14 cellular contexts compared by ENCODE assay signal in the genomic region with DNA sequence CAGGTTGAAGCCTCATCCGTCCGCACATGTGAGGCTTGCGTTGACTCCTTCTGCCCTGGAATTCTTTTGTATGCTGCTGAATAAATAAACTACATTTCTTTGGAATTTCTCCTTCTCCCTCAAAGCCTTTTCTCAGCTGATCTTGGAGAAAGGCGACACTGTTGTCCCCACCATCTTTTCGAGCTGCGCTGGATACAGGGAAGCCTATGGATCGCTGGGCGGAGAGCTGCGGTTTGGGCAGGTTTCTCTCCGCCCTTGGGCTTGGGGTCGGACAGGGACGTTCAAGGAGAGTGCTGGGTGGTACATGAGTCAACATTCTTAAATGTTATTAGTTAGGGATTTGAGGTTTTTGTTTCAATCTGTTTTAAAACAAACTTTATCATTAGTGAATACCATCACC. TPM values are rescaled to one million over a fixed set of nuclear protein-coding genes. Genes with fewer than 3 reads are reported as not detected.
DNase-seq lines count a peak whose midpoint lies in the region; ATAC-seq and TF ChIP-seq lines count a peak whose summit lies in the region.
"Not testable (repeated sequence)": the region's sequence is repeated elsewhere in the genome, so short reads cannot be mapped to it uniquely, and the experiment has no call there.
"Had no signal": no experiment of that assay in that cellular context is flagged by ENCODE, and none has a peak within 500 bp of the region (broad histone marks: within the 10 kb centered on the region; RNA-seq: fewer than 3 reads in every experiment).

No MANE protein-coding gene starts in this region.

- BruUV-seq in Caco-2 (replicated peaks; lab: Mats Ljungman, UMichigan) = not testable (repeated sequence)

- CTCF ChIA-PET in Caco-2 (lab: Charles Lee) = not testable (repeated sequence)

- H3K4me1 Mint-ChIP-seq in Caco-2 (ENCODE audit: low read depth, unreplicated experiment) = peaks cover 10% of the 10 kb centered on the region
- peaks cover 45% of the 10 kb centered on the region for H3K4me1 Mint-ChIP-seq in activated CD4-positive, alpha-beta T cell treated with anti-CD3 and anti-CD28 coated beads, Interleukin-2, amount 10 ng/mL, durations not matched to agents 24 days and 14 days
- peaks cover 53% of the 10 kb centered on the region for H3K4me1 Mint-ChIP-seq in activated T-cell treated with anti-CD3 and anti-CD28 coated beads, Interleukin-2, amount 50 U/mL, for 24 hours (ENCODE audit: low read depth)
- peaks cover 42% of the 10 kb centered on the region for H3K4me1 Mint-ChIP-seq in activated naive CD8-positive, alpha-beta T cell (ENCODE audit: low read depth)
- H3K4me1 Mint-ChIP-seq in dendritic cell treated with granulocyte-macrophage colony-stimulating factor and Interleukin-4, amounts not matched to agents 40 ng/mL and 50 ng/mL, for 4 days (ENCODE audit: low read depth) = peaks cover 55% of the 10 kb centered on the region
- not testable (repeated sequence) for H3K4me1 Mint-ChIP-seq in neural progenitor cell

- not testable (repeated sequence) for H3K36me3 Mint-ChIP-seq in Caco-2 (ENCODE audit: insufficient read depth, unreplicated experiment); activated CD4-positive, alpha-beta T cell treated with anti-CD3 and anti-CD28 coated beads, Interleukin-2, amount 10 ng/mL, durations not matched to agents 24 days and 14 days (ENCODE audit: low read depth); activated T-cell treated with anti-CD3 and anti-CD28 coated beads, Interleukin-2, amount 50 U/mL, for 24 hours (ENCODE audit: low read depth); activated naive CD8-positive, alpha-beta T cell; dendritic cell treated with granulocyte-macrophage colony-stimulating factor and Interleukin-4, amounts not matched to agents 40 ng/mL and 50 ng/mL, for 4 days (ENCODE audit: low read depth); neural progenitor cell

- not testable (repeated sequence) for ATAC-seq in DND-41 (ENCODE audit: insufficient read depth, low read depth)

- H3K9me3 Mint-ChIP-seq in Caco-2 (ENCODE audit: unreplicated experiment); activated CD4-positive, alpha-beta T cell treated with anti-CD3 and anti-CD28 coated beads, Interleukin-2, amount 10 ng/mL, durations not matched to agents 24 days and 14 days; activated T-cell treated with anti-CD3 and anti-CD28 coated beads, Interleukin-2, amount 50 U/mL, for 24 hours; activated naive CD8-positive, alpha-beta T cell (ENCODE audit: low read depth); dendritic cell treated with granulocyte-macrophage colony-stimulating factor and Interleukin-4, amounts not matched to agents 40 ng/mL and 50 ng/mL, for 4 days; neural progenitor cell: not testable (repeated sequence)

- not testable (repeated sequence) for H2AFZ ChIP-seq in DND-41 (ENCODE audit: low read depth, low read length); neural progenitor cell (replicated peaks)

- not testable (repeated sequence) for H3K4me3 ChIP-seq in Caco-2 (ENCODE audit: low read depth, low read length); DND-41 (ENCODE audit: low read depth in 1 of 2, low read length in 2 of 2); SJSA1; neural progenitor cell

- H3K9ac ChIP-seq in DND-41 (ENCODE audit: low read depth, low read length); neural progenitor cell: not testable (repeated sequence)

- H3K9me3 ChIP-seq in Caco-2; DND-41 (ENCODE audit: insufficient read depth, low read length, severe bottlenecking); SJSA1 (replicated peaks); neural progenitor cell (ENCODE audit: low read depth): not testable (repeated sequence)

- H3K79me2 ChIP-seq in DND-41 (ENCODE audit: insufficient read depth, low read length); neural progenitor cell (ENCODE audit: low read depth): not testable (repeated sequence)

- H3K27ac Mint-ChIP-seq in Caco-2 (ENCODE audit: unreplicated experiment) = peak overlapping the region; percentile 66
- peak overlapping the region; percentile 13 for H3K27ac Mint-ChIP-seq in activated CD4-positive, alpha-beta T cell treated with anti-CD3 and anti-CD28 coated beads, Interleukin-2, amount 10 ng/mL, durations not matched to agents 24 days and 14 days
- peak overlapping the region; percentile 44 for H3K27ac Mint-ChIP-seq in activated T-cell treated with anti-CD3 and anti-CD28 coated beads, Interleukin-2, amount 50 U/mL, for 24 hours
- H3K27ac Mint-ChIP-seq in activated naive CD8-positive, alpha-beta T cell = peak overlapping the region; percentile 46
- peak overlapping the region; percentile 23 for H3K27ac Mint-ChIP-seq in dendritic cell treated with granulocyte-macrophage colony-stimulating factor and Interleukin-4, amounts not matched to agents 40 ng/mL and 50 ng/mL, for 4 days
- peak overlapping the region; percentile 25 for H3K27ac Mint-ChIP-seq in neural progenitor cell

- H3K4me1 ChIP-seq in Caco-2, neural progenitor cell: not testable (repeated sequence)
- H3K4me1 ChIP-seq in DND-41 (ENCODE audit: insufficient read depth, low read length) (peaks cover 47% of the 10 kb centered on the region), SJSA1 (replicated peaks) (peaks cover 11% of the 10 kb centered on the region)

- peak overlapping the region; percentile 53; the same call in 1 of the 2 replicates for H3K27ac ChIP-seq in DND-41 (ENCODE audit: low read length)
- not testable (repeated sequence) for H3K27ac ChIP-seq in SJSA1, neural progenitor cell

- not testable (repeated sequence) for H3K4me3 Mint-ChIP-seq in Caco-2 (ENCODE audit: unreplicated experiment); activated CD4-positive, alpha-beta T cell treated with anti-CD3 and anti-CD28 coated beads, Interleukin-2, amount 10 ng/mL, durations not matched to agents 24 days and 14 days; activated T-cell treated with anti-CD3 and anti-CD28 coated beads, Interleukin-2, amount 50 U/mL, for 24 hours; activated naive CD8-positive, alpha-beta T cell; dendritic cell treated with granulocyte-macrophage colony-stimulating factor and Interleukin-4, amounts not matched to agents 40 ng/mL and 50 ng/mL, for 4 days
- peak overlapping the region; percentile 53 for H3K4me3 Mint-ChIP-seq in neural progenitor cell

- not testable (repeated sequence) for H4K20me1 ChIP-seq in DND-41 (ENCODE audit: insufficient read depth, low read length); neural progenitor cell (ENCODE audit: low read depth)

- H3K27me3 Mint-ChIP-seq in Caco-2 (ENCODE audit: insufficient read depth, unreplicated experiment); activated CD4-positive, alpha-beta T cell treated with anti-CD3 and anti-CD28 coated beads, Interleukin-2, amount 10 ng/mL, durations not matched to agents 24 days and 14 days; activated T-cell treated with anti-CD3 and anti-CD28 coated beads, Interleukin-2, amount 50 U/mL, for 24 hours; activated naive CD8-positive, alpha-beta T cell; neural progenitor cell (ENCODE audit: insufficient read depth, low read depth): not testable (repeated sequence)
- peaks cover 21% of the 10 kb centered on the region for H3K27me3 Mint-ChIP-seq in dendritic cell treated with granulocyte-macrophage colony-stimulating factor and Interleukin-4, amounts not matched to agents 40 ng/mL and 50 ng/mL, for 4 days

- H3K36me3 ChIP-seq in Caco-2 (ENCODE audit: control insufficient read depth, insufficient read depth, low read length); DND-41 (ENCODE audit: insufficient read depth, low read length); SJSA1; neural progenitor cell: not testable (repeated sequence)

- DNase-seq in Caco-2; DND-41; activated CD4-positive, alpha-beta T cell treated with anti-CD3 and anti-CD28 coated beads, Interleukin-2, amount 10 ng/mL, durations not matched to agents 24 days and 14 days; activated T-cell treated with anti-CD3 and anti-CD28 coated beads, Interleukin-2, amount 50 U/mL, for 24 hours; neural progenitor cell (ENCODE audit: low spot score): not testable (repeated sequence)
- peak; percentile 64 to 69 for DNase-seq in SJSA1 (ENCODE audit: low read depth in 1 of 2, low spot score in 2 of 2)

- TF ChIP-seq CTCF in Caco-2 (IDR thresholded peaks at IDR 0.05; ENCODE audit: insufficient read depth in 1 of 2, low read depth in 1 of 2, low read length in 1 of 2, severe bottlenecking in 1 of 2, unreplicated experiment in 1 of 2); DND-41 (IDR thresholded peaks at IDR 0.05; ENCODE audit: borderline replicate concordance, extremely low read depth, low read length, poor library complexity, severe bottlenecking); neural progenitor cell (IDR thresholded peaks at IDR 0.05): not testable (repeated sequence)

- not testable (repeated sequence) for H3F3A ChIP-seq in neural progenitor cell (ENCODE audit: low read depth)

- not testable (repeated sequence) for H3K4me2 ChIP-seq in DND-41 (ENCODE audit: insufficient read depth, low read length); neural progenitor cell

- not testable (repeated sequence) for H3K27me3 ChIP-seq in Caco-2 (replicated peaks; ENCODE audit: control insufficient read depth, insufficient read depth, low read length); DND-41 (ENCODE audit: insufficient read depth, low read length, poor library complexity); SJSA1 (replicated peaks); neural progenitor cell

- POLR2A ChIA-PET in Caco-2 (lab: Charles Lee) = not testable (repeated sequence)

- intact Hi-C loops in Caco-2 (cut with micrococcal nuclease; ENCODE audit: unreplicated experiment); activated CD4-positive, alpha-beta T cell treated with anti-CD3 and anti-CD28 coated beads, Interleukin-2, amount 10 ng/mL, durations not matched to agents 24 days and 14 days (cut with micrococcal nuclease): not testable (repeated sequence)
- intact Hi-C loops in dendritic cell treated with granulocyte-macrophage colony-stimulating factor and Interleukin-4, amounts not matched to agents 40 ng/mL and 50 ng/mL, for 4 days (cut with micrococcal nuclease) = loop anchor here (10.0 kb wide), 1 partner anchor 46 kb away; no protein-coding TSS in a partner anchor

RNA-seq across cellular contexts. Expression of gene SLC7A5, which starts 31.2 kb away (rescaled TPM):
- total RNA-seq in Caco-2 (2022) (495 and 534 TPM in 2 replicates), neural progenitor cell (ENCODE audit: low replicate concordance) (2.8 and 8.8 TPM in 2 replicates)
- total RNA-seq in SJSA1 (2014; rRNA removed; shearing (Covaris generic)) = 187 and 238 TPM in 2 replicates
- total RNA-seq in activated CD4-positive, alpha-beta T cell treated with anti-CD3 and anti-CD28 coated beads, Interleukin-2, amount 10 ng/mL, durations not matched to agents 24 days and 14 days = 408 and 410 TPM in 2 replicates

RNA-seq across cellular contexts. Expression of gene CA5A, which starts 35.8 kb away (rescaled TPM):
- total RNA-seq in Caco-2 (2022) (0.74 and 1.7 TPM in 2 replicates), neural progenitor cell (ENCODE audit: low replicate concordance) (not detected in 2 replicates)
- not detected in 2 replicates for total RNA-seq in SJSA1 (2014; rRNA removed; shearing (Covaris generic))
- total RNA-seq in activated CD4-positive, alpha-beta T cell treated with anti-CD3 and anti-CD28 coated beads, Interleukin-2, amount 10 ng/mL, durations not matched to agents 24 days and 14 days = not detected in 2 replicates
- total RNA-seq: A172; CD4-positive, alpha-beta T cell; CD8-positive, alpha-beta T cell; Daoy; G401; GM12878 had no signal

RNA-seq across cellular contexts. Expression of gene BANP, which starts 50.7 kb away (rescaled TPM):
- total RNA-seq in Caco-2 (2022) = 44.4 and 50.6 TPM in 2 replicates
- total RNA-seq in SJSA1 (2014; rRNA removed; shearing (Covaris generic)) = 12.8 and 21.7 TPM in 2 replicates
- total RNA-seq in activated CD4-positive, alpha-beta T cell treated with anti-CD3 and anti-CD28 coated beads, Interleukin-2, amount 10 ng/mL, durations not matched to agents 24 days and 14 days = 36.8 and 44.9 TPM in 2 replicates
- 29.0 and 30.4 TPM in 2 replicates for total RNA-seq in neural progenitor cell (ENCODE audit: low replicate concordance)

Comparison
In these comparisons a context has a peak if more than half of its experiments do, and no peak if none do; other contexts are left out.
1. H3K27ac Mint-ChIP-seq: peak in every context shown above with its lines; median percentile 66 in Caco-2; 46 in activated naive CD8-positive, alpha-beta T cell; 44 in activated T-cell treated with anti-CD3 and anti-CD28 coated beads, Interleukin-2, amount 50 U/mL, for 24 hours; 25 in neural progenitor cell; 23 in dendritic cell treated with granulocyte-macrophage colony-stimulating factor and Interleukin-4, amounts not matched to agents 40 ng/mL and 50 ng/mL, for 4 days; 13 in activated CD4-positive, alpha-beta T cell treated with anti-CD3 and anti-CD28 coated beads, Interleukin-2, amount 10 ng/mL, durations not matched to agents 24 days and 14 days.
2. RNA of gene SLC7A5, which starts 31.2 kb away (total RNA-seq): 495 to 534 TPM in Caco-2, 408 to 410 TPM in activated CD4-positive, alpha-beta T cell treated with anti-CD3 and anti-CD28 coated beads, Interleukin-2, amount 10 ng/mL, durations not matched to agents 24 days and 14 days and 187 to 238 TPM in SJSA1; 2.8 to 8.8 TPM in neural progenitor cell; every median in the first group is over 10 times any median in the second.